ENCODE assay signal across 18 cellular contexts in the genomic region with DNA sequence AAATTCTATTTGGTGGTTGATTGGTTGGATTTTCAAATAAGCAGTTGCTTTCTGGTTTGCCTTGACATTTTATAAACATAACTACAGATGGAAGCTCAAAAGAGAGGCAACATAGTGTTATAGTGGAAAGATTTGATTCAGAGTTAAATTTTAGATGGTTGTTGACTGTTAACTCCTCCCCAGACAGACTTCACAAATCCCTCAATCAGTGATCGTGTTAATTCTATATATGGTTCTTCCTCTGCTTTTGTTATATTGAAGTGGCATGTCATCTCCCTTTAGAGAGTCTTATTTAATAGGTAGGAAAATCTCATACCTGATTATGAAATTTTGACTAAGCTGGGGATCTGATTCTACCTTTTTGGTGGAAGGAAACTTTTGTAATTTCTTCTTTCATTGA.
"Had no signal": no experiment of that assay in that cellular context is flagged by ENCODE, and none has a peak within 500 bp of the region (broad histone marks: within the 10 kb centered on the region; RNA-seq: fewer than 3 reads in every experiment).

No MANE protein-coding gene starts in this region.

- H3K4me3 ChIP-seq: ascending aorta, breast epithelium, hepatocyte, lower lobe of right lung, spleen, thyroid gland had no signal

- H3K9me3 ChIP-seq: ascending aorta, breast epithelium, lower lobe of right lung, SK-N-SH, spleen, thyroid gland had no signal

- H3K27me3 ChIP-seq: ascending aorta, breast epithelium, hepatocyte, spleen, thyroid gland had no signal

- H3K4me3 Mint-ChIP-seq: stimulated activated memory B cell treated with anti-CD40 and anti-IgM and Interleukin-4, amounts not matched to agents 10 μg/mL and 1 μg/mL and 100 μg/mL, for 72 hours had no signal

- H3K27ac ChIP-seq: ascending aorta, breast epithelium, hepatocyte, lower lobe of right lung, spleen, thyroid gland had no signal

- H3K4me1 ChIP-seq: ascending aorta, breast epithelium, thyroid gland had no signal

- H3K27me3 Mint-ChIP-seq: stimulated activated memory B cell treated with anti-CD40 and anti-IgM and Interleukin-4, amounts not matched to agents 10 μg/mL and 1 μg/mL and 100 μg/mL, for 72 hours had no signal

- DNase-seq: activated gamma-delta T cell; activated T-cell treated with anti-CD3 and anti-CD28 coated beads for 4 hours; cerebellar nuclear complex; cortex of kidney; effector CD4-positive, alpha-beta T cell; lower lobe of right lung; retina; SK-N-SH; spleen; stimulated activated CD4-positive, alpha-beta T cell treated with anti-CD3 and anti-CD28 coated beads, Interleukin-4, amount 100 ng/mL, for 4 hours; T-helper 1 cell; T1000; thyroid gland had no signal

- ATAC-seq: activated CD4-positive, CD25-positive, alpha-beta regulatory T cell treated with anti-CD3 and anti-CD28 coated beads, Interleukin-2, amount 50 U/mL, for 24 hours; stimulated activated memory B cell treated with anti-CD40 and anti-IgM and Interleukin-4, amounts not matched to agents 10 μg/mL and 1 μg/mL and 100 μg/mL, for 72 hours had no signal

- H3K36me3 ChIP-seq: breast epithelium had no signal

- H3K27ac Mint-ChIP-seq: stimulated activated memory B cell treated with anti-CD40 and anti-IgM and Interleukin-4, amounts not matched to agents 10 μg/mL and 1 μg/mL and 100 μg/mL, for 72 hours had no signal

- H3K9me3 Mint-ChIP-seq: stimulated activated memory B cell treated with anti-CD40 and anti-IgM and Interleukin-4, amounts not matched to agents 10 μg/mL and 1 μg/mL and 100 μg/mL, for 72 hours had no signal
